ENCODE assay signal across 8 cellular contexts in genomic region chr4:67087897-67088296, GRCh38.
DNase-seq lines count a peak whose midpoint lies in the region; ATAC-seq and TF ChIP-seq lines count a peak whose summit lies in the region.

No MANE protein-coding gene starts in this region.

- H3K36me3 ChIP-seq in heart right ventricle, result no peaks in the 10 kb centered on the region

- TF ChIP-seq CTCF in heart right ventricle (IDR thresholded peaks at IDR 0.05), result peak in 8 of 9 donors; percentile 9 to 61 (median 46)

- H3K9me3 Mint-ChIP-seq in stimulated activated naive B cell treated with anti-CD40 and anti-IgM and Interleukin-4, amounts not matched to agents 10 μg/mL and 1 μg/mL and 100 μg/mL, for 72 hours, result no peaks in the 10 kb centered on the region

- ATAC-seq in heart right ventricle (no peak), Right ventricle myocardium inferior (no peak), HG02885 (IDR thresholded peaks at IDR 0.05; ENCODE audit: poor library complexity, unreplicated experiment) (peak; percentile 89)
- ATAC-seq in stimulated activated naive B cell treated with anti-CD40 and anti-IgM and Interleukin-4, amounts not matched to agents 10 μg/mL and 1 μg/mL and 100 μg/mL, for 72 hours (replicated peaks), result peak; percentile 50 to 52

- no peaks in the 10 kb centered on the region for H3K4me1 Mint-ChIP-seq in stimulated activated naive B cell treated with anti-CD40 and anti-IgM and Interleukin-4, amounts not matched to agents 10 μg/mL and 1 μg/mL and 100 μg/mL, for 72 hours

- DNase-seq in heart right ventricle (peak in 1 of 2 donors; percentile 7), Right ventricle myocardium inferior (ENCODE audit: missing footprints) (no peak), NCI-H345 treated with DMSO at 0.1 percent for 48 hours (lab: John Stamatoyannopoulos, UW; ENCODE audit: unreplicated experiment) (peak; percentile 20), activated T-cell treated with anti-CD3 and anti-CD28 coated beads for 48 hours (ENCODE audit: low read depth) (peak; percentile 18), inferior parietal cortex (ENCODE audit: extremely low spot score) (peak; percentile 36), dermis blood vessel endothelial cell (no peak)
- DNase-seq in stimulated activated naive B cell treated with anti-CD40 and anti-IgM and Interleukin-4, amounts not matched to agents 10 μg/mL and 1 μg/mL and 100 μg/mL, for 72 hours, result peak; percentile 17

- intact Hi-C loops in heart right ventricle (cut with DNase I), result loop anchor here in 4 of 10 donors (5.0 to 10.0 kb wide), 2 partner anchors 237 to 239 kb away; no protein-coding TSS in a partner anchor
- intact Hi-C loops in Right ventricle myocardium inferior (cut with DNase I), result loop anchor here (2.0 kb wide), 1 partner anchor 241 kb away; no protein-coding TSS in a partner anchor

- H3K27me3 Mint-ChIP-seq in stimulated activated naive B cell treated with anti-CD40 and anti-IgM and Interleukin-4, amounts not matched to agents 10 μg/mL and 1 μg/mL and 100 μg/mL, for 72 hours, result no peaks in the 10 kb centered on the region

- no peaks in the 10 kb centered on the region for H3K9me3 ChIP-seq in heart right ventricle

- no peak overlapping the region for H3K27ac Mint-ChIP-seq in stimulated activated naive B cell treated with anti-CD40 and anti-IgM and Interleukin-4, amounts not matched to agents 10 μg/mL and 1 μg/mL and 100 μg/mL, for 72 hours

- H3K4me3 Mint-ChIP-seq in stimulated activated naive B cell treated with anti-CD40 and anti-IgM and Interleukin-4, amounts not matched to agents 10 μg/mL and 1 μg/mL and 100 μg/mL, for 72 hours, result no peak overlapping the region

- H3K27ac ChIP-seq in heart right ventricle, result no peak overlapping the region

- no peaks in the 10 kb centered on the region for H3K4me1 ChIP-seq in heart right ventricle

- no peaks in the 10 kb centered on the region for H3K27me3 ChIP-seq in heart right ventricle

- 63 to 69% methylated on average over 2 of the region's 2 CpGs for WGBS in heart right ventricle, 2 donors

- H3K4me3 ChIP-seq in heart right ventricle, result no peak overlapping the region

- no peaks in the 10 kb centered on the region for H3K36me3 Mint-ChIP-seq in stimulated activated naive B cell treated with anti-CD40 and anti-IgM and Interleukin-4, amounts not matched to agents 10 μg/mL and 1 μg/mL and 100 μg/mL, for 72 hours

Comparison
In these comparisons a context has a peak if more than half of its experiments do, and no peak if none do; other contexts are left out.
1. ATAC-seq: peak in HG02885 (single experiment) and stimulated activated naive B cell treated with anti-CD40 and anti-IgM and Interleukin-4, amounts not matched to agents 10 μg/mL and 1 μg/mL and 100 μg/mL, for 72 hours (2 of 2); none in heart right ventricle (0 of 8) and Right ventricle myocardium inferior (single experiment).
2. DNase-seq: peak in NCI-H345 treated with DMSO at 0.1 percent for 48 hours (single experiment), activated T-cell treated with anti-CD3 and anti-CD28 coated beads for 48 hours (single experiment), inferior parietal cortex (single experiment) and stimulated activated naive B cell treated with anti-CD40 and anti-IgM and Interleukin-4, amounts not matched to agents 10 μg/mL and 1 μg/mL and 100 μg/mL, for 72 hours (single experiment); none in Right ventricle myocardium inferior (single experiment) and dermis blood vessel endothelial cell (single experiment).